11 cellular contexts compared by ENCODE assay signal in the genomic region with DNA sequence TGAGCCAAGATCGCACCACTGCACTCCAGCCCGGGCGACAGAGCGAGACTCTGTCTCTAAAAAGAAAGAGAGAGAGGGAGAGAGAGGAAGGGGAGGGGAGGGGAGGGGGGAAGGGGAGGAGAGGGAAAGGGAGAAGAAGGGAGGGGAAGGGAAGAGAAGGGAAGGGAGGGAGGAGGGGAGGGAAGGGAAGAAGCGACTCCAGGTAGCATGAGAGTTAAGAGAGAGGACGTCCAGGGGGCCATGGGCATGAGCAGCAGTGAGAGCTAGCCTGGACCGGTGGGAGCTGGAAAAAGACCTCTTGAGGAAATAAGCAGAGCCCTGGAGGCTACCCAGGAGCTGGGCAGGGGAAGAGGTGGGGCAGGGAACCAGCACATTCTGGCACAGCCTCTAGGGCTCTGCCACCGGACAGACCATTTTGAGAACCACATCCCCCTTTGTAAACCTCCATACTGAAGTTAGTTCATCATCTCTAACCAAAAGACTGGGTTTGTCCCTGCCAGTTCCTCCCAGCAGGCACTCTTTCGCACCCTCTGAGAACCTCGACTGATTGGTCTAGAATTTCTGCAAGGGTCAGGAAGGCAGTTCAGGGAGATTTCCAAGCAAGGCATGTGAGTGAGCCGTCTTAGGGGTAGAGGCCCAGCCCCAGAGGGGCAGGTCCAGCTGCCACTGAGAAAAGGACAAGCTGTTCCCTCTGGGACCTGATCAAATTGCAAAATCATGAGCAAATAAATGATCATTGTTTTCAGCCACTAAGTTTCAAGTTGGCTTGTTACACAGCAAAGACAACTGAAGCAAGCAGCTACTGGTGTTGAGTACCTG. TPM values are rescaled to one million over a fixed set of nuclear protein-coding genes. Genes with fewer than 3 reads are reported as not detected.
DNase-seq lines count a peak whose midpoint lies in the region; ATAC-seq and TF ChIP-seq lines count a peak whose summit lies in the region.
"Had no signal": no experiment of that assay in that cellular context is flagged by ENCODE, and none has a peak within 500 bp of the region (broad histone marks: within the 10 kb centered on the region; RNA-seq: fewer than 3 reads in every experiment).

No MANE protein-coding gene starts in this region.

- TF ChIP-seq CTCF in WERI-Rb-1 (IDR thresholded peaks at IDR 0.05; ENCODE audit: low read depth, low read length), result no peak

- no peak overlapping the region for H3K4me3 ChIP-seq in WERI-Rb-1 (ENCODE audit: low read depth, low read length)

- intact Hi-C loops in left cardiac atrium (cut with DNase I), result no loop called here

- no peaks in the 10 kb centered on the region for H3K9me3 ChIP-seq in WERI-Rb-1 (ENCODE audit: severe bottlenecking)

- peak overlapping the region; percentile 3 for H3K27ac ChIP-seq in WERI-Rb-1

- H3K36me3 ChIP-seq in WERI-Rb-1, result no peaks in the 10 kb centered on the region

- peak; percentile 69 to 86 for ATAC-seq in left cardiac atrium

- no peaks in the 10 kb centered on the region for H3K27me3 ChIP-seq in WERI-Rb-1 (ENCODE audit: insufficient read depth, low read depth, severe bottlenecking)

- peak; percentile 47 for DNase-seq in Ammon's horn (ENCODE audit: low spot score)
- DNase-seq in WERI-Rb-1, result no peak
- DNase-seq in left cardiac atrium, result peak; percentile 56
- DNase-seq in pons (ENCODE audit: low spot score), result peak; percentile 33
- DNase-seq in D341Med (ENCODE audit: low spot score), result no peak
- DNase-seq in activated CD4-positive, CD25-positive, alpha-beta regulatory T cell treated with anti-CD3 and anti-CD28 coated beads, Interleukin-2, amount 50 U/mL, for 72 hours, result no peak
- DNase-seq in foreskin melanocyte, result no peak
- no peak for DNase-seq in NCI-H2107 treated with DMSO at 0.1 percent for 48 hours (lab: John Stamatoyannopoulos, UW; ENCODE audit: unreplicated experiment)
- DNase-seq: CD4-positive, alpha-beta T cell; effector CD4-positive, alpha-beta T cell; stimulated activated CD4-positive, alpha-beta T cell treated with anti-CD3 and anti-CD28 coated beads, Interleukin-2, amount 100 ng/mL, for 24 hours had no signal

RNA-seq across cellular contexts. Expression of gene NAIF1, which starts 11.7 kb away (rescaled TPM):
- total RNA-seq in left cardiac atrium, result 1 to 10 TPM; 5.8 to 6.1 TPM

RNA-seq across cellular contexts. Expression of gene SLC25A25, which starts 12.6 kb away (rescaled TPM):
- 10 to 100 TPM; 13.7 to 29.8 TPM for total RNA-seq in left cardiac atrium

Comparison
In these comparisons a context has a peak if more than half of its experiments do, and no peak if none do; other contexts are left out.
1. DNase-seq: peak in Ammon's horn (single experiment), left cardiac atrium (single experiment) and pons (single experiment); none in WERI-Rb-1 (single experiment), D341Med (single experiment), activated CD4-positive, CD25-positive, alpha-beta regulatory T cell treated with anti-CD3 and anti-CD28 coated beads, Interleukin-2, amount 50 U/mL, for 72 hours (single experiment), foreskin melanocyte (single experiment) and NCI-H2107 treated with DMSO at 0.1 percent for 48 hours (single experiment).